Comparison of ENCODE assay signal across 16 cellular contexts in genomic region chr2:37013315-37013641, GRCh38. TPM values are rescaled to one million over a fixed set of nuclear protein-coding genes. Genes with fewer than 3 reads are reported as not detected.
DNase-seq lines count a peak whose midpoint lies in the region; ATAC-seq, FAIRE-seq and TF ChIP-seq lines count a peak whose summit lies in the region.
"Had no signal": no experiment of that assay in that cellular context is flagged by ENCODE, and none has a peak within 500 bp of the region (broad histone marks: within the 10 kb centered on the region; RNA-seq: fewer than 3 reads in every experiment).

No MANE protein-coding gene starts in this region.

- CTCF ChIA-PET in activated B cell treated with CpG ODN at 0.5 μM for 24 hours (lab: Charles Lee): no interaction called here

- H3K4me3 Mint-ChIP-seq in activated B cell treated with CpG ODN at 0.5 μM for 24 hours: no peak overlapping the region
- H3K4me3 Mint-ChIP-seq: activated naive CD8-positive, alpha-beta T cell had no signal

- TF ChIP-seq EP300 in upper lobe of left lung (IDR thresholded peaks at IDR 0.05): no peak

- TF ChIP-seq POLR2A in GM12892 (IDR thresholded peaks at IDR 0.05; ENCODE audit: low read depth, low read length) (no peak), upper lobe of left lung (IDR thresholded peaks at IDR 0.05) (no peak)

- no peaks in the 10 kb centered on the region for H3K4me1 ChIP-seq in upper lobe of left lung
- H3K4me1 ChIP-seq: thyroid gland had no signal

- H3K27me3 ChIP-seq in upper lobe of left lung: no peaks in the 10 kb centered on the region
- H3K27me3 ChIP-seq: thyroid gland had no signal

- H3K4me3 ChIP-seq in upper lobe of left lung: no peak overlapping the region
- H3K4me3 ChIP-seq: thyroid gland had no signal

- no peaks in the 10 kb centered on the region for H3K27me3 Mint-ChIP-seq in activated B cell treated with CpG ODN at 0.5 μM for 24 hours
- H3K27me3 Mint-ChIP-seq: activated naive CD8-positive, alpha-beta T cell; CD4-positive, alpha-beta memory T cell had no signal

- WGBS in upper lobe of left lung, 2 donors: 87 to 93% methylated on average over 4 of the region's 4 CpGs

- H3K27ac ChIP-seq in upper lobe of left lung: no peak overlapping the region
- H3K27ac ChIP-seq: thyroid gland had no signal

- ATAC-seq in GM18861 (IDR thresholded peaks at IDR 0.05; ENCODE audit: unreplicated experiment) (peak; percentile 7), GM21526 (IDR thresholded peaks at IDR 0.05; ENCODE audit: low FRiP score, unreplicated experiment) (peak; percentile 13), HG03066 (IDR thresholded peaks at IDR 0.05; ENCODE audit: low read depth, unreplicated experiment) (peak; percentile 27), activated B cell treated with CpG ODN at 0.5 μM for 24 hours (ENCODE audit: low read depth) (peak; percentile 31), upper lobe of left lung (ENCODE audit: low FRiP score in 2 of 2) (no peak)

- peaks cover 44% of the 10 kb centered on the region for H3K4me1 Mint-ChIP-seq in activated B cell treated with CpG ODN at 0.5 μM for 24 hours

- H3K36me3 ChIP-seq in upper lobe of left lung: peaks cover 14 to 82% (median 26%) of the 10 kb centered on the region in 4 donors

- peaks cover 56% of the 10 kb centered on the region for H3K36me3 Mint-ChIP-seq in activated B cell treated with CpG ODN at 0.5 μM for 24 hours (ENCODE audit: low read depth)

- TF ChIP-seq CTCF in activated B cell treated with CpG ODN at 0.5 μM for 24 hours (IDR thresholded peaks at IDR 0.05) (no peak), upper lobe of left lung (IDR thresholded peaks at IDR 0.05) (no peak)

- peak overlapping the region; percentile 80 for H3K27ac Mint-ChIP-seq in activated B cell treated with CpG ODN at 0.5 μM for 24 hours

- no peaks in the 10 kb centered on the region for H3K9me3 ChIP-seq in upper lobe of left lung
- H3K9me3 ChIP-seq: thyroid gland had no signal

- no peaks in the 10 kb centered on the region for H3K9me3 Mint-ChIP-seq in activated B cell treated with CpG ODN at 0.5 μM for 24 hours
- H3K9me3 Mint-ChIP-seq: CD4-positive, alpha-beta memory T cell had no signal

- POLR2A ChIA-PET in activated B cell treated with CpG ODN at 0.5 μM for 24 hours (lab: Charles Lee): interaction anchor here (0.7 to 1.8 kb wide), 5 partner anchors 46 to 304 kb away, joined by 3 to 17 read pairs (median 5); partner anchors contain the start of genes GPATCH11, HEATR5B and STRN

- no peak for DNase-seq in activated B cell treated with CpG ODN at 0.5 μM for 24 hours
- DNase-seq in SKM-1 treated with dmso at 0.1 percent for 144 hours (lab: John Stamatoyannopoulos, UW; ENCODE audit: unreplicated experiment): no peak
- no peak for DNase-seq in GM12892 (ENCODE audit: insufficient read length)
- DNase-seq in upper lobe of left lung: no peak
- DNase-seq in superior temporal gyrus (ENCODE audit: extremely low spot score): no peak
- DNase-seq: CD4-positive, alpha-beta memory T cell; NCI-H1436; NCI-H524 treated with DMSO at 0.1 percent for 48 hours; SHP77; thyroid gland had no signal

- intact Hi-C loops in activated B cell treated with CpG ODN at 0.5 μM for 24 hours (cut with micrococcal nuclease): loop anchor here (1.0 to 5.0 kb wide), 4 partner anchors 8 to 1364 kb away; partner anchors contain the start of genes ATL2, GPATCH11 and HEATR5B

- FAIRE-seq in GM12892 (lab: Jason Lieb, UNC): no peak
- FAIRE-seq: G401.6, small intestine had no signal

RNA-seq across cellular contexts. Expression of gene STRN, which starts 46.9 kb away (rescaled TPM):
- total RNA-seq in activated B cell treated with CpG ODN at 0.5 μM for 24 hours: 24.7 and 24.9 TPM in 2 replicates
- polyA plus RNA-seq in GM12892 (2012; ENCODE audit: missing spikeins): 11.2 TPM
- 10 to 100 TPM; 14.0 to 36.4 (median 21.7) TPM for total RNA-seq in upper lobe of left lung

Comparison
In these comparisons a context has a peak if more than half of its experiments do, and no peak if none do; other contexts are left out.
1. ATAC-seq: peak in GM18861 (single experiment), GM21526 (single experiment), HG03066 (single experiment) and activated B cell treated with CpG ODN at 0.5 μM for 24 hours (single experiment); none in upper lobe of left lung (0 of 2).